In the genomic region with DNA sequence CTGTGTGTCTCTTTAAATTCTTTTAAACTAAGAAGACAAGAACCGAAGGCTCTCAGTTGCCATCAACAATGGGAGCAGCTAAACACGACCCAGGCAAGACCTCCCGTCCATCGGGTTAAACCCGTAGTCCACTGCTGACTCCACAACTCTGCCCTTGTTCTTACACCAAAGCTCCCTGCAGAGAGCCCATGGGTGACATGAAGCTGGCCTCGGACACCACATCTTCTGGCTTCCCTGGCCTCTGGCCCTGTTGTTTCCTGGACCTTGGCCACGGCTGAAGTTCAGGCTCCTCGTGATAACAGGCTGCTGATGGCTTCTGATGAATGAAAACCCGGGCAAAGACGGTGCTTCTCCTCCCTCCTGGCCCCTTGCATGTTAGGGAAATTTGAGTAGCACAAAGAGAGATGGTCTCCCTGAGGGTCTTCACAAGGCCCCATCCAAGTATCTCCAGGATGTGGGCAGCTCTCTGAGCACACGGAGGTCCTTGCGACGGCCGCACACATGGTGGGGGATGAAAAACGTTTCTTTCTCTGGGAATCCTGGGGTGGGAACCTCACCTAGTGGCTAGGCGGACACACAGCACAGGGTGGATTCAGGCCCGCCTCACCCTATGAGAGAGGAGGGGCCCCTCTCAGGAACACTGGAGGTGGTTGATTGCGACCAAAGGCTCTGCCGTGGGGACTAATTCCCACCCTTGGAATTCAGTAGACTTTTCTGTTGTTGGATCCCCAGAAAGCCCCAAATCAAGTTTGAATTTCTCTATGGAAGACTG, we compare ENCODE assay signal across 13 cellular contexts.
A peak's percentile ranks its signal among the peaks of the same experiment; 100 is the strongest.
DNase-seq lines count a peak whose midpoint lies in the region; TF ChIP-seq lines count a peak whose summit lies in the region.
"Had no signal": no experiment of that assay in that cellular context is flagged by ENCODE, and none has a peak within 500 bp of the region (broad histone marks: within the 10 kb centered on the region; RNA-seq: fewer than 3 reads in every experiment).

No MANE protein-coding gene starts in this region.

- peaks cover 25% of the 10 kb centered on the region for H3K9me3 ChIP-seq in mammary epithelial cell (replicated peaks; ENCODE audit: insufficient read depth, low read length)
- H3K9me3 ChIP-seq in OCI-LY1 (ENCODE audit: low read length): no peaks in the 10 kb centered on the region
- no peaks in the 10 kb centered on the region for H3K9me3 ChIP-seq in hepatocyte (ENCODE audit: low read depth)
- H3K9me3 ChIP-seq in CD8-positive, alpha-beta memory T cell (ENCODE audit: low read length): no peaks in the 10 kb centered on the region
- H3K9me3 ChIP-seq: transverse colon had no signal

- H4K20me1 ChIP-seq in mammary epithelial cell (ENCODE audit: insufficient read depth, low read length): no peaks in the 10 kb centered on the region
- no peaks in the 10 kb centered on the region for H4K20me1 ChIP-seq in OCI-LY1 (ENCODE audit: insufficient read depth, low read length)
- no peaks in the 10 kb centered on the region for H4K20me1 ChIP-seq in hepatocyte (ENCODE audit: insufficient read depth, poor library complexity, severe bottlenecking)

- H2AFZ ChIP-seq in mammary epithelial cell (ENCODE audit: low read depth, low read length) (no peak overlapping the region), OCI-LY1 (ENCODE audit: low read length) (no peak overlapping the region), hepatocyte (peak overlapping the region; percentile 54)

- H3K4me1 ChIP-seq in mammary epithelial cell (ENCODE audit: insufficient read depth, low read length): no peaks in the 10 kb centered on the region
- H3K4me1 ChIP-seq in OCI-LY1 (ENCODE audit: insufficient read depth, low read length, severe bottlenecking): peaks cover 66% of the 10 kb centered on the region
- peaks cover 12% of the 10 kb centered on the region for H3K4me1 ChIP-seq in hepatocyte (ENCODE audit: insufficient read depth)
- no peaks in the 10 kb centered on the region for H3K4me1 ChIP-seq in CD8-positive, alpha-beta memory T cell (ENCODE audit: insufficient read depth, low read length)
- H3K4me1 ChIP-seq: transverse colon had no signal

- peaks cover 6% of the 10 kb centered on the region for H3K4me1 Mint-ChIP-seq in MCF 10A (ENCODE audit: insufficient read depth, unreplicated experiment)
- peaks cover 40% of the 10 kb centered on the region for H3K4me1 Mint-ChIP-seq in type B pancreatic cell (ENCODE audit: unreplicated experiment)
- H3K4me1 Mint-ChIP-seq in CD8-positive, alpha-beta memory T cell: no peaks in the 10 kb centered on the region

- H3K27ac Mint-ChIP-seq in MCF 10A (ENCODE audit: low read depth, unreplicated experiment) (no peak overlapping the region), type B pancreatic cell (peak overlapping the region; percentile 82)
- H3K27ac Mint-ChIP-seq in CD8-positive, alpha-beta memory T cell: no peak overlapping the region
- H3K27ac Mint-ChIP-seq: CD8-positive, alpha-beta T cell had no signal

- H3F3A ChIP-seq in OCI-LY1 (ENCODE audit: insufficient read depth, low read length): no peaks in the 10 kb centered on the region; the same call in 1 of the 2 replicates

- H3K9me2 ChIP-seq in OCI-LY1 (ENCODE audit: low read depth, low read length) (no peaks in the 10 kb centered on the region), hepatocyte (replicated peaks; ENCODE audit: insufficient read depth) (no peaks in the 10 kb centered on the region)

- H3K4me2 ChIP-seq in mammary epithelial cell (ENCODE audit: insufficient read depth, low read depth, low read length) (no peak overlapping the region), OCI-LY1 (ENCODE audit: low read length) (peak overlapping the region; percentile 59), hepatocyte (peak overlapping the region; percentile 69)

- CTCF ChIA-PET in MCF 10A (lab: Yijun Ruan, JAX) (interaction anchor here (0.8 kb wide), 1 partner anchor 115 kb away, joined by 3 read pairs; no protein-coding TSS in a partner anchor), mammary epithelial cell (lab: Charles Lee; ENCODE audit: low non-redundant PET) (no interaction called here)
- CTCF ChIA-PET in CD8-positive, alpha-beta memory T cell (lab: Charles Lee): no interaction called here

- H3K9ac ChIP-seq in mammary epithelial cell (ENCODE audit: insufficient read depth, low read length) (no peak overlapping the region), OCI-LY1 (ENCODE audit: low read length) (peak overlapping the region; percentile 47)

- dilution Hi-C loops in mammary epithelial cell (cut with HindIII; ENCODE audit: low sequenced_read_pairs): no loop called here

- H3K9me3 Mint-ChIP-seq in MCF 10A (ENCODE audit: unreplicated experiment): no peaks in the 10 kb centered on the region
- no peaks in the 10 kb centered on the region for H3K9me3 Mint-ChIP-seq in type B pancreatic cell
- H3K9me3 Mint-ChIP-seq in CD8-positive, alpha-beta memory T cell: no peaks in the 10 kb centered on the region
- H3K9me3 Mint-ChIP-seq: CD8-positive, alpha-beta T cell had no signal

- intact Hi-C loops in MCF 10A (cut with micrococcal nuclease): no loop called here
- intact Hi-C loops in mammary epithelial cell (cut with micrococcal nuclease): no loop called here

- H3K36me3 ChIP-seq in mammary epithelial cell (ENCODE audit: insufficient read depth, low read length): no peaks in the 10 kb centered on the region
- H3K36me3 ChIP-seq in OCI-LY1 (ENCODE audit: insufficient read depth, low read length): no peaks in the 10 kb centered on the region
- H3K36me3 ChIP-seq in hepatocyte (replicated peaks; ENCODE audit: insufficient read depth, low read depth): no peaks in the 10 kb centered on the region
- no peaks in the 10 kb centered on the region for H3K36me3 ChIP-seq in CD8-positive, alpha-beta memory T cell (ENCODE audit: insufficient read depth, low read length)
- H3K36me3 ChIP-seq: transverse colon had no signal

- no peaks in the 10 kb centered on the region for H3K79me2 ChIP-seq in mammary epithelial cell (ENCODE audit: insufficient read depth, low read length)
- H3K79me2 ChIP-seq in OCI-LY1 (ENCODE audit: insufficient read depth, low read length): no peaks in the 10 kb centered on the region
- H3K79me2 ChIP-seq in hepatocyte: no peaks in the 10 kb centered on the region

- DNase-seq in MCF 10A (ENCODE audit: unreplicated experiment): no peak
- DNase-seq in mammary epithelial cell: no peak
- no peak for DNase-seq in hepatocyte (ENCODE audit: low spot score)
- no peak for DNase-seq in type B pancreatic cell (ENCODE audit: extremely low spot score, unreplicated experiment)
- no peak for DNase-seq in stimulated activated CD4-positive, alpha-beta T cell treated with anti-CD3 and anti-CD28 coated beads, Interleukin-2, amount 100 ng/mL, for 48 hours
- DNase-seq in ureter (ENCODE audit: low spot score): no peak
- DNase-seq in CD8-positive, alpha-beta memory T cell: no peak
- DNase-seq: activated CD4-positive, CD25-positive, alpha-beta regulatory T cell; activated gamma-delta T cell; CD8-positive, alpha-beta T cell; NCI-H1436; transverse colon had no signal

- H3K27me3 ChIP-seq in mammary epithelial cell (ENCODE audit: insufficient read depth, low read length): no peaks in the 10 kb centered on the region
- no peaks in the 10 kb centered on the region for H3K27me3 ChIP-seq in OCI-LY1 (ENCODE audit: insufficient read depth, low read length)
- H3K27me3 ChIP-seq in hepatocyte: no peaks in the 10 kb centered on the region
- H3K27me3 ChIP-seq in CD8-positive, alpha-beta memory T cell (ENCODE audit: insufficient read depth, low read length, poor library complexity, severe bottlenecking): no peaks in the 10 kb centered on the region
- H3K27me3 ChIP-seq: transverse colon had no signal

- TF ChIP-seq CTCF in MCF 10A (IDR thresholded peaks at IDR 0.05; ENCODE audit: unreplicated experiment) (no peak), mammary epithelial cell (conservative IDR thresholded peaks at IDR 0.05 in 1 of 2, IDR thresholded peaks at IDR 0.05 in 1 of 2; ENCODE audit: extremely low read depth in 1 of 2, insufficient read depth in 1 of 2, low read depth in 1 of 2, low read length in 2 of 2) (no peak), OCI-LY1 (IDR thresholded peaks at IDR 0.05; ENCODE audit: low read length) (no peak), hepatocyte (IDR thresholded peaks at IDR 0.05; ENCODE audit: poor library complexity) (no peak), type B pancreatic cell (conservative IDR thresholded peaks at IDR 0.05) (no peak)

- H3K4me3 ChIP-seq in mammary epithelial cell (replicated peaks in 1 of 3; ENCODE audit: insufficient read depth in 1 of 3, low read depth in 2 of 3, low read length in 3 of 3) (no peak overlapping the region), OCI-LY1 (ENCODE audit: low read depth, low read length, poor library complexity, severe bottlenecking) (peak overlapping the region; percentile 26), hepatocyte (no peak overlapping the region)
- no peak overlapping the region for H3K4me3 ChIP-seq in CD8-positive, alpha-beta memory T cell (ENCODE audit: low read length)
- H3K4me3 ChIP-seq: transverse colon had no signal

- H3K27ac ChIP-seq in mammary epithelial cell (ENCODE audit: insufficient read depth, low read depth, low read length) (no peak overlapping the region), OCI-LY1 (ENCODE audit: low read depth, low read length, poor library complexity, severe bottlenecking) (peak overlapping the region; percentile 94), hepatocyte (peak overlapping the region; percentile 78)
- H3K27ac ChIP-seq in CD8-positive, alpha-beta memory T cell (ENCODE audit: low read depth, low read length): no peak overlapping the region
- H3K27ac ChIP-seq: transverse colon had no signal

- H3K36me3 Mint-ChIP-seq in MCF 10A (ENCODE audit: insufficient read depth, unreplicated experiment) (no peaks in the 10 kb centered on the region), type B pancreatic cell (peaks cover 4% of the 10 kb centered on the region)
- no peaks in the 10 kb centered on the region for H3K36me3 Mint-ChIP-seq in CD8-positive, alpha-beta memory T cell
- H3K36me3 Mint-ChIP-seq: CD8-positive, alpha-beta T cell had no signal

- H3K27me3 Mint-ChIP-seq in MCF 10A (ENCODE audit: insufficient read depth, unreplicated experiment) (peaks cover 10% of the 10 kb centered on the region), type B pancreatic cell (peaks cover 12% of the 10 kb centered on the region)
- peaks cover 0 to 3% of the 10 kb centered on the region in 2 donors for H3K27me3 Mint-ChIP-seq in CD8-positive, alpha-beta memory T cell

- POLR2A ChIA-PET in MCF 10A (lab: Yijun Ruan, JAX): interaction anchor here (0.6 to 1.1 kb wide), 2 partner anchors 10 to 97 kb away, joined by 3 read pairs; no protein-coding TSS in a partner anchor
- POLR2A ChIA-PET in CD8-positive, alpha-beta memory T cell (lab: Charles Lee): no interaction called here

- H3K4me3 Mint-ChIP-seq in MCF 10A (ENCODE audit: unreplicated experiment): peak overlapping the region; percentile 29
- H3K4me3 Mint-ChIP-seq in type B pancreatic cell: peak overlapping the region; percentile 72
- no peak overlapping the region for H3K4me3 Mint-ChIP-seq in CD8-positive, alpha-beta memory T cell
- H3K4me3 Mint-ChIP-seq: CD8-positive, alpha-beta T cell had no signal

- BruUV-seq in MCF 10A (replicated peaks; lab: Mats Ljungman, UMichigan) (no TSS peak), mammary epithelial cell (replicated peaks; lab: Mats Ljungman, UMichigan) (no TSS peak)

- in situ Hi-C loops in mammary epithelial cell (cut with MboI; ENCODE audit: low sequenced_read_pairs in 2 of 2): no loop called here

- WGBS in mammary epithelial cell (ENCODE audit: low coverage, missing lambda C conversion rate): 30% methylated on average over 15 of the region's 19 CpGs
- 70% methylated on average over 19 of the region's 19 CpGs for WGBS in hepatocyte (ENCODE audit: low lambda C conversion rate, missing lambda C conversion rate)

Comparison
In these comparisons a context has a peak if more than half of its experiments do, and no peak if none do; other contexts are left out.
1. H3K4me3 Mint-ChIP-seq: peak in MCF 10A (single experiment) and type B pancreatic cell (single experiment); none in CD8-positive, alpha-beta memory T cell (0 of 7).
2. H3K27ac ChIP-seq: peak in OCI-LY1 (single experiment) and hepatocyte (single experiment); none in mammary epithelial cell (single experiment) and CD8-positive, alpha-beta memory T cell (single experiment).